8 cellular contexts compared by ENCODE assay signal in genomic region chr17:73311781-73312641, GRCh38. TPM values are rescaled to one million over a fixed set of nuclear protein-coding genes. Genes with fewer than 3 reads are reported as not detected.
DNase-seq lines count a peak whose midpoint lies in the region; ATAC-seq and TF ChIP-seq lines count a peak whose summit lies in the region.

Gene CDC42EP4, minus strand, starts transcription at chr17:73312001. Its CDS starts 25,501 bp downstream, at chr17:73286500.

- H3K36me3 Mint-ChIP-seq in CD4-positive, alpha-beta memory T cell = peaks cover 0 to 2% of the 10 kb centered on the region in 2 donors
- H3K36me3 Mint-ChIP-seq in endodermal cell (ENCODE audit: low read depth) = peaks cover 10% of the 10 kb centered on the region

- no peak within 1 kb of the TSS for H4K5ac ChIP-seq in mesendoderm (ENCODE audit: low read length)

- CTCF ChIA-PET in CD4-positive, alpha-beta memory T cell (lab: Charles Lee; ENCODE audit: partially characterized antibody) = interaction anchor here (1.3 to 2.5 kb wide), 5 partner anchors 13 to 586 kb away, joined by 3 to 9 read pairs (median 5); a partner anchor contains a TSS

- 2 to 7% methylated on average over 27 to 71 of the region's 71 CpGs for WGBS in endodermal cell (ENCODE audit: insufficient coverage in 1 of 2, insufficient read length in 1 of 2), 2 experiments
- WGBS in mesendoderm (ENCODE audit: extremely low coverage, insufficient coverage, low lambda C conversion rate) = no CpG with 5 or more reads among the region's 71 CpGs

- DNase-seq in CD4-positive, alpha-beta memory T cell = peak; percentile 81 to 88 (median 81)
- DNase-seq in NOMO-1 (lab: John Stamatoyannopoulos, UW; ENCODE audit: unreplicated experiment in 2 of 2) (peak; percentile 92 to 93), endodermal cell (peak; percentile 100), mesendoderm (peak; percentile 97)
- peak; percentile 85 for DNase-seq in activated CD8-positive, alpha-beta memory T cell treated with anti-CD3 and anti-CD28 coated beads, Interleukin-2, amount 50 U/mL, for 4 hours
- peak; percentile 78 for DNase-seq in stimulated activated CD8-positive, alpha-beta memory T cell treated with anti-CD3 and anti-CD28 coated beads, Interleukin-12 subunit alpha, Interleukin-12 subunit beta, amount 100 ng/mL, for 4 hours (ENCODE audit: low read depth)

- peak within 1 kb of the TSS; percentile 98 for H3K56ac ChIP-seq in mesendoderm (ENCODE audit: low read length)

- H3K4me3 ChIP-seq in CD4-positive, alpha-beta memory T cell (ENCODE audit: low read length in 2 of 2) = peak within 1 kb of the TSS; percentile 57 to 80
- H3K4me3 ChIP-seq in endodermal cell (ENCODE audit: low read length) (peak within 1 kb of the TSS; percentile 98), mesendoderm (ENCODE audit: low read length) (peak within 1 kb of the TSS; percentile 93)

- H3K9me3 Mint-ChIP-seq in CD4-positive, alpha-beta memory T cell = no peaks in the 10 kb centered on the region
- H3K9me3 Mint-ChIP-seq in endodermal cell = no peaks in the 10 kb centered on the region

- H3K4ac ChIP-seq in mesendoderm (ENCODE audit: low read depth, low read length) = peak within 1 kb of the TSS; percentile 73

- peak within 1 kb of the TSS; percentile 84 for H3K4me2 ChIP-seq in mesendoderm (ENCODE audit: low read length)

- H2BK15ac ChIP-seq in mesendoderm (replicated peaks; ENCODE audit: low read depth) = no peak within 1 kb of the TSS

- H2BK120ac ChIP-seq in mesendoderm (ENCODE audit: low read depth, low read length) = no peak within 1 kb of the TSS

- H3K79me1 ChIP-seq in mesendoderm (ENCODE audit: low read length) = peaks cover 14% of the 10 kb centered on the region

- H3K4me3 Mint-ChIP-seq in CD4-positive, alpha-beta memory T cell = peak within 1 kb of the TSS; percentile 85 to 92 (median 88)
- peak within 1 kb of the TSS; percentile 85 for H3K4me3 Mint-ChIP-seq in endodermal cell

- H3K79me2 ChIP-seq in mesendoderm (ENCODE audit: control insufficient read depth, insufficient read depth, low read length) = peaks cover 21% of the 10 kb centered on the region

- no peak for TF ChIP-seq CTCF in endodermal cell (conservative IDR thresholded peaks at IDR 0.05)

- peak within 1 kb of the TSS; percentile 63 for H3K27ac ChIP-seq in CD4-positive, alpha-beta memory T cell (ENCODE audit: low read depth, low read length)
- H3K27ac ChIP-seq in endodermal cell (ENCODE audit: low read depth, low read length) = peak within 1 kb of the TSS; percentile 95
- peak within 1 kb of the TSS; percentile 84 for H3K27ac ChIP-seq in mesendoderm (ENCODE audit: low read depth, low read length)

- intact Hi-C loops in CD4-positive, alpha-beta memory T cell (cut with micrococcal nuclease) = loop anchor here (1.0 to 2.0 kb wide), 4 partner anchors 58 to 585 kb away; a partner anchor contains a TSS

- peaks cover 6 to 19% (median 13%) of the 10 kb centered on the region in 4 donors for H3K4me1 Mint-ChIP-seq in CD4-positive, alpha-beta memory T cell
- peaks cover 33% of the 10 kb centered on the region for H3K4me1 Mint-ChIP-seq in endodermal cell

- no peaks in the 10 kb centered on the region for H3K27me3 ChIP-seq in CD4-positive, alpha-beta memory T cell (ENCODE audit: insufficient read depth, low read length)
- H3K27me3 ChIP-seq in endodermal cell (ENCODE audit: control insufficient read depth, insufficient read depth, low read length, poor library complexity, severe bottlenecking) (no peaks in the 10 kb centered on the region), mesendoderm (ENCODE audit: insufficient read depth, low read length, poor library complexity) (no peaks in the 10 kb centered on the region)

- H3K4me1 ChIP-seq in CD4-positive, alpha-beta memory T cell (ENCODE audit: insufficient read depth, low read length) = peaks cover 15% of the 10 kb centered on the region
- H3K4me1 ChIP-seq in endodermal cell (ENCODE audit: control insufficient read depth, insufficient read depth, low read length) = peaks cover 14% of the 10 kb centered on the region
- peaks cover 22% of the 10 kb centered on the region for H3K4me1 ChIP-seq in mesendoderm (ENCODE audit: control insufficient read depth, low read depth, low read length)

- no peaks in the 10 kb centered on the region for H3K36me3 ChIP-seq in CD4-positive, alpha-beta memory T cell (ENCODE audit: insufficient read depth, low read length)
- peaks cover 12% of the 10 kb centered on the region for H3K36me3 ChIP-seq in endodermal cell (ENCODE audit: control insufficient read depth, insufficient read depth, low read length)
- H3K36me3 ChIP-seq in mesendoderm (ENCODE audit: control insufficient read depth, insufficient read depth, low read length) = no peaks in the 10 kb centered on the region

- H3K9me3 ChIP-seq in CD4-positive, alpha-beta memory T cell (ENCODE audit: control insufficient read depth in 1 of 2, low read length in 2 of 2) = no peaks in the 10 kb centered on the region
- no peaks in the 10 kb centered on the region for H3K9me3 ChIP-seq in endodermal cell (ENCODE audit: control insufficient read depth, low read length)

- POLR2A ChIA-PET in CD4-positive, alpha-beta memory T cell (lab: Charles Lee; ENCODE audit: partially characterized antibody) = interaction anchor here (0.7 to 1.9 kb wide), 4 partner anchors 75 to 119 kb away, joined by 3 to 5 read pairs (median 3); partner anchors contain the start of gene COG1

- H4K8ac ChIP-seq in mesendoderm (ENCODE audit: low read depth, low read length) = no peak within 1 kb of the TSS

- H3K9ac ChIP-seq in endodermal cell (ENCODE audit: extremely low read depth, low read length, poor library complexity, severe bottlenecking) (peak within 1 kb of the TSS; percentile 87), mesendoderm (ENCODE audit: low read length) (peak within 1 kb of the TSS; percentile 97)

- peak within 1 kb of the TSS; percentile 96 for H3K18ac ChIP-seq in mesendoderm (ENCODE audit: low read length)

- ATAC-seq in GM19452 (IDR thresholded peaks at IDR 0.05; ENCODE audit: unreplicated experiment) (peak; percentile 84), HG03571 (IDR thresholded peaks at IDR 0.05; ENCODE audit: unreplicated experiment) (peak; percentile 83)

- H2AK5ac ChIP-seq in mesendoderm (ENCODE audit: low read length) = no peak within 1 kb of the TSS

- H2BK5ac ChIP-seq in mesendoderm (ENCODE audit: low read length) = peak within 1 kb of the TSS; percentile 54

- no peaks in the 10 kb centered on the region for H3K27me3 Mint-ChIP-seq in CD4-positive, alpha-beta memory T cell
- peaks cover 13% of the 10 kb centered on the region for H3K27me3 Mint-ChIP-seq in endodermal cell (ENCODE audit: insufficient read depth)

- peak within 1 kb of the TSS; percentile 73 to 88 (median 82) for H3K27ac Mint-ChIP-seq in CD4-positive, alpha-beta memory T cell
- peak within 1 kb of the TSS; percentile 91 for H3K27ac Mint-ChIP-seq in endodermal cell

- H3K23ac ChIP-seq in mesendoderm (ENCODE audit: low read length) = peak within 1 kb of the TSS; percentile 57

RNA-seq across cellular contexts. Expression of gene CDC42EP4, which starts in this region (rescaled TPM):
- 1 to 10 TPM; 1.1 to 1.4 TPM for total RNA-seq in CD4-positive, alpha-beta memory T cell
- polyA plus RNA-seq in CD4-positive, alpha-beta memory T cell = under 1 TPM; 0.37 to 0.92 TPM
- 10 to 100 TPM; 38.5 to 49.7 TPM for total RNA-seq in endodermal cell
- 57.7 TPM for polyA plus RNA-seq in endodermal cell (2013, experiment 1 of 2)
- polyA plus RNA-seq in endodermal cell (2013, experiment 2 of 2) = 49.6 TPM
- 5.7 TPM for polyA plus RNA-seq in mesendoderm (2013, experiment 1 of 2)
- 5.1 TPM for polyA plus RNA-seq in mesendoderm (2013, experiment 2 of 2)

Comparison
In these comparisons a context has a peak if more than half of its experiments do, and no peak if none do; other contexts are left out.
1. Peak in every context shown above with its lines: DNase-seq, ATAC-seq, H3K4me3 ChIP-seq and H3K27ac ChIP-seq.
2. RNA of gene CDC42EP4 (total RNA-seq): 38.5 to 49.7 TPM in endodermal cell; 1.1 to 1.4 TPM in CD4-positive, alpha-beta memory T cell; every median in the first group is over 10 times any median in the second.